Comparison of ENCODE assay signal across 18 cellular contexts in the genomic region with DNA sequence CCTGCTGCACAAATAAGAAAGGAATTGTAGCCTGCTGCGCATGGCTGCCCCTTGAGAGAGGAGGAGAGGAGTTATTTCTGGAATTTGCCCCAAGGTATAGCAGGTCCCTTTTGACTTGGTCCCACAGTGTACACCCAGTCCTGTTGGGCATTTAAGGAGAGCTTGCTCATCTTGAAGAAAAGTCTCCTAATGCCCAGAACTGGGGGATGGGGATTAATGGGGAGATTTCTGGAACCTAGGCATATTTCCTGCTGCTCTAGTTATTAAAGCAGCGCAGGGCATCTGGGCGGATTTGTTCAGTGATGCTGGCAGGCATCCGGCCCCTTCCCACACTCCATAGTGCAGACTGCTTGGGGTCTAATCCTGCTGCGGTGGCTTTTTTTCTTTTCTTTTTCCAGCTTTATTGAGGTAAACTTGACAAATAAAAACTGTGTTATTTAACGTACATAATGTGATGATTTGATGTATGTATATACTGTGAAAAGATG. TPM values are rescaled to one million over a fixed set of nuclear protein-coding genes. Genes with fewer than 3 reads are reported as not detected.
A peak's percentile ranks its signal among the peaks of the same experiment; 100 is the strongest.
DNase-seq lines count a peak whose midpoint lies in the region; TF ChIP-seq lines count a peak whose summit lies in the region.
"Had no signal": no experiment of that assay in that cellular context is flagged by ENCODE, and none has a peak within 500 bp of the region (broad histone marks: within the 10 kb centered on the region; RNA-seq: fewer than 3 reads in every experiment).

No MANE protein-coding gene starts in this region.

- intact Hi-C loops in PC-9 (cut with micrococcal nuclease; ENCODE audit: unreplicated experiment): no loop called here
- intact Hi-C loops in activated T-helper 1 cell treated with anti-CD3 and anti-CD28 coated beads, Interleukin-12 subunit alpha, Interleukin-12 subunit beta, Interleukin-2, Interleukin-4 antibody, amounts not matched to agents 30 ng/mL and 10 ng/mL and 1 ng/mL, durations not matched to agents 14 hours and 24 hours and 36 hours (cut with micrococcal nuclease): no loop called here
- intact Hi-C loops in activated T-helper 2 cell treated with anti-CD3 and anti-CD28 coated beads, Interferon-gamma antibody, Interleukin-2, Interleukin-4, amounts not matched to agents 10 μg/mL and 5 μg/mL and 100 μg/mL, durations not matched to agents 14 hours and 24 hours and 36 hours (cut with micrococcal nuclease): no loop called here

- BruUV-seq in PC-9 (replicated peaks; lab: Mats Ljungman, UMichigan): no TSS peak

- H3K4me1 ChIP-seq in PC-9 (replicated peaks; ENCODE audit: insufficient read depth): peaks cover 23% of the 10 kb centered on the region

- no peak overlapping the region for H2AFZ ChIP-seq in PC-9

- CTCF ChIA-PET in PC-9 (lab: Charles Lee): interaction anchor here (0.6 kb wide), 1 partner anchor 41 kb away, joined by 11 read pairs; no protein-coding TSS in a partner anchor

- DNase-seq in Ammon's horn (ENCODE audit: low spot score): peak; percentile 41
- peak; percentile 56 for DNase-seq in G401 (ENCODE audit: low spot score)
- DNase-seq in PC-9: peak; percentile 66 to 93
- peak; percentile 89 for DNase-seq in kidney tubule cell (ENCODE audit: low spot score)
- no peak for DNase-seq in HK-2 (ENCODE audit: unreplicated experiment)
- no peak for DNase-seq in activated T-helper 1 cell treated with anti-CD3 and anti-CD28 coated beads, Interleukin-12 subunit alpha, Interleukin-12 subunit beta, Interleukin-2, Interleukin-4 antibody, amounts not matched to agents 30 ng/mL and 10 ng/mL and 1 ng/mL, durations not matched to agents 14 hours and 24 hours and 36 hours (ENCODE audit: low spot score)
- DNase-seq in endothelial cell (ENCODE audit: low spot score): no peak
- DNase-seq in activated T-helper 2 cell treated with anti-CD3 and anti-CD28 coated beads, Interferon-gamma antibody, Interleukin-2, Interleukin-4, amounts not matched to agents 10 μg/mL and 5 μg/mL and 100 μg/mL, durations not matched to agents 14 hours and 24 hours and 36 hours (ENCODE audit: low spot score): no peak
- DNase-seq: activated naive CD4-positive, alpha-beta T cell treated with anti-CD3 and anti-CD28 coated beads for 36 hours; activated T-cell treated with anti-CD3 and anti-CD28 coated beads for 4 hours; anterior cingulate cortex; CD8-positive, alpha-beta T cell; effector memory CD4-positive, alpha-beta T cell; occipital lobe; right cardiac atrium had no signal

- H3K36me3 ChIP-seq in PC-9 (ENCODE audit: low read depth): no peaks in the 10 kb centered on the region
- H3K36me3 ChIP-seq: thoracic aorta had no signal

- no peaks in the 10 kb centered on the region for H3K79me2 ChIP-seq in PC-9 (ENCODE audit: low read depth)

- peak overlapping the region; percentile 52 for H3K4me2 ChIP-seq in PC-9

- in situ Hi-C loops in G401 (cut with HindIII; ENCODE audit: low sequenced_read_pairs): no loop called here

- H3K27ac Mint-ChIP-seq in activated T-helper 1 cell treated with anti-CD3 and anti-CD28 coated beads, Interleukin-12 subunit alpha, Interleukin-12 subunit beta, Interleukin-2, Interleukin-4 antibody, amounts not matched to agents 30 ng/mL and 10 ng/mL and 1 ng/mL, durations not matched to agents 14 hours and 24 hours and 36 hours: no peak overlapping the region
- H3K27ac Mint-ChIP-seq in endothelial cell (ENCODE audit: unreplicated experiment): no peak overlapping the region
- no peak overlapping the region for H3K27ac Mint-ChIP-seq in activated T-helper 2 cell treated with anti-CD3 and anti-CD28 coated beads, Interferon-gamma antibody, Interleukin-2, Interleukin-4, amounts not matched to agents 10 μg/mL and 5 μg/mL and 100 μg/mL, durations not matched to agents 14 hours and 24 hours and 36 hours
- H3K27ac Mint-ChIP-seq: activated naive CD4-positive, alpha-beta T cell treated with anti-CD3 and anti-CD28 coated beads for 36 hours; CD8-positive, alpha-beta T cell; stimulated activated memory B cell treated with anti-CD40 and anti-IgM and Interleukin-4, amounts not matched to agents 10 μg/mL and 1 μg/mL and 100 μg/mL, for 72 hours had no signal

- TF ChIP-seq CTCF in PC-9 (conservative IDR thresholded peaks at IDR 0.05): no peak
- no peak for TF ChIP-seq CTCF in endothelial cell (IDR thresholded peaks at IDR 0.05; ENCODE audit: unreplicated experiment)

- peaks cover 8% of the 10 kb centered on the region for H3K9me3 Mint-ChIP-seq in activated T-helper 1 cell treated with anti-CD3 and anti-CD28 coated beads, Interleukin-12 subunit alpha, Interleukin-12 subunit beta, Interleukin-2, Interleukin-4 antibody, amounts not matched to agents 30 ng/mL and 10 ng/mL and 1 ng/mL, durations not matched to agents 14 hours and 24 hours and 36 hours
- H3K9me3 Mint-ChIP-seq in endothelial cell (ENCODE audit: unreplicated experiment): no peaks in the 10 kb centered on the region
- peaks cover 9% of the 10 kb centered on the region for H3K9me3 Mint-ChIP-seq in activated T-helper 2 cell treated with anti-CD3 and anti-CD28 coated beads, Interferon-gamma antibody, Interleukin-2, Interleukin-4, amounts not matched to agents 10 μg/mL and 5 μg/mL and 100 μg/mL, durations not matched to agents 14 hours and 24 hours and 36 hours
- H3K9me3 Mint-ChIP-seq: stimulated activated memory B cell treated with anti-CD40 and anti-IgM and Interleukin-4, amounts not matched to agents 10 μg/mL and 1 μg/mL and 100 μg/mL, for 72 hours had no signal

- H3K9me2 ChIP-seq in PC-9 (ENCODE audit: insufficient read depth): no peaks in the 10 kb centered on the region

- no peak overlapping the region for H3K4me3 Mint-ChIP-seq in activated T-helper 1 cell treated with anti-CD3 and anti-CD28 coated beads, Interleukin-12 subunit alpha, Interleukin-12 subunit beta, Interleukin-2, Interleukin-4 antibody, amounts not matched to agents 30 ng/mL and 10 ng/mL and 1 ng/mL, durations not matched to agents 14 hours and 24 hours and 36 hours
- no peak overlapping the region for H3K4me3 Mint-ChIP-seq in endothelial cell (ENCODE audit: unreplicated experiment)
- H3K4me3 Mint-ChIP-seq in activated T-helper 2 cell treated with anti-CD3 and anti-CD28 coated beads, Interferon-gamma antibody, Interleukin-2, Interleukin-4, amounts not matched to agents 10 μg/mL and 5 μg/mL and 100 μg/mL, durations not matched to agents 14 hours and 24 hours and 36 hours (ENCODE audit: low read depth): no peak overlapping the region
- H3K4me3 Mint-ChIP-seq: activated naive CD4-positive, alpha-beta T cell treated with anti-CD3 and anti-CD28 coated beads for 36 hours; CD8-positive, alpha-beta T cell; stimulated activated memory B cell treated with anti-CD40 and anti-IgM and Interleukin-4, amounts not matched to agents 10 μg/mL and 1 μg/mL and 100 μg/mL, for 72 hours had no signal

- POLR2A ChIA-PET in PC-9 (lab: Charles Lee; ENCODE audit: unreplicated experiment): interaction anchor here (0.6 kb wide), 1 partner anchor 67 kb away, joined by 3 read pairs; no protein-coding TSS in a partner anchor

- H3K4me1 Mint-ChIP-seq in activated T-helper 1 cell treated with anti-CD3 and anti-CD28 coated beads, Interleukin-12 subunit alpha, Interleukin-12 subunit beta, Interleukin-2, Interleukin-4 antibody, amounts not matched to agents 30 ng/mL and 10 ng/mL and 1 ng/mL, durations not matched to agents 14 hours and 24 hours and 36 hours (ENCODE audit: low read depth): no peaks in the 10 kb centered on the region
- no peaks in the 10 kb centered on the region for H3K4me1 Mint-ChIP-seq in endothelial cell (ENCODE audit: unreplicated experiment)
- H3K4me1 Mint-ChIP-seq in activated T-helper 2 cell treated with anti-CD3 and anti-CD28 coated beads, Interferon-gamma antibody, Interleukin-2, Interleukin-4, amounts not matched to agents 10 μg/mL and 5 μg/mL and 100 μg/mL, durations not matched to agents 14 hours and 24 hours and 36 hours (ENCODE audit: low read depth): peaks cover 4% of the 10 kb centered on the region

- H3K27ac ChIP-seq in PC-9: peak overlapping the region; percentile 56
- H3K27ac ChIP-seq: thoracic aorta had no signal

- H3F3A ChIP-seq in PC-9 (ENCODE audit: insufficient read depth, low read depth): peaks cover 16% of the 10 kb centered on the region

- H3K27me3 ChIP-seq in PC-9 (ENCODE audit: insufficient read depth, low read depth): no peaks in the 10 kb centered on the region

- H4K20me1 ChIP-seq in PC-9 (ENCODE audit: insufficient read depth): no peaks in the 10 kb centered on the region

- peaks cover under 1% of the 10 kb centered on the region; the same call in 1 of the 2 replicates for H3K9me3 ChIP-seq in PC-9 (ENCODE audit: insufficient read depth, low read depth)

- no peak overlapping the region for H3K4me3 ChIP-seq in PC-9
- H3K4me3 ChIP-seq: lung, thoracic aorta had no signal

- no peaks in the 10 kb centered on the region for H3K27me3 Mint-ChIP-seq in activated T-helper 1 cell treated with anti-CD3 and anti-CD28 coated beads, Interleukin-12 subunit alpha, Interleukin-12 subunit beta, Interleukin-2, Interleukin-4 antibody, amounts not matched to agents 30 ng/mL and 10 ng/mL and 1 ng/mL, durations not matched to agents 14 hours and 24 hours and 36 hours (ENCODE audit: insufficient read depth)
- H3K27me3 Mint-ChIP-seq in endothelial cell (ENCODE audit: unreplicated experiment): no peaks in the 10 kb centered on the region
- no peaks in the 10 kb centered on the region for H3K27me3 Mint-ChIP-seq in activated T-helper 2 cell treated with anti-CD3 and anti-CD28 coated beads, Interferon-gamma antibody, Interleukin-2, Interleukin-4, amounts not matched to agents 10 μg/mL and 5 μg/mL and 100 μg/mL, durations not matched to agents 14 hours and 24 hours and 36 hours (ENCODE audit: low read depth)
- H3K27me3 Mint-ChIP-seq: stimulated activated memory B cell treated with anti-CD40 and anti-IgM and Interleukin-4, amounts not matched to agents 10 μg/mL and 1 μg/mL and 100 μg/mL, for 72 hours had no signal

- peaks cover 6% of the 10 kb centered on the region for H3K36me3 Mint-ChIP-seq in activated T-helper 1 cell treated with anti-CD3 and anti-CD28 coated beads, Interleukin-12 subunit alpha, Interleukin-12 subunit beta, Interleukin-2, Interleukin-4 antibody, amounts not matched to agents 30 ng/mL and 10 ng/mL and 1 ng/mL, durations not matched to agents 14 hours and 24 hours and 36 hours (ENCODE audit: low read depth)
- H3K36me3 Mint-ChIP-seq in endothelial cell (ENCODE audit: low read depth, unreplicated experiment): no peaks in the 10 kb centered on the region
- H3K36me3 Mint-ChIP-seq in activated T-helper 2 cell treated with anti-CD3 and anti-CD28 coated beads, Interferon-gamma antibody, Interleukin-2, Interleukin-4, amounts not matched to agents 10 μg/mL and 5 μg/mL and 100 μg/mL, durations not matched to agents 14 hours and 24 hours and 36 hours (ENCODE audit: low read depth): peaks cover 6% of the 10 kb centered on the region

RNA-seq across cellular contexts. Expression of a gene that starts 30.6 kb away (rescaled TPM):
- 1.2 and 2.4 TPM in 2 replicates for total RNA-seq in G401 (2014; rRNA removed; shearing (Covaris generic))
- total RNA-seq in PC-9 (2021) (3.2 and 3.4 TPM in 2 replicates), endothelial cell (ENCODE audit: unreplicated experiment) (3.7 TPM)
- total RNA-seq in activated T-helper 1 cell treated with anti-CD3 and anti-CD28 coated beads, Interleukin-12 subunit alpha, Interleukin-12 subunit beta, Interleukin-2, Interleukin-4 antibody, amounts not matched to agents 30 ng/mL and 10 ng/mL and 1 ng/mL, durations not matched to agents 14 hours and 24 hours and 36 hours: 10.6 and 11.1 TPM in 2 replicates
- 7.1 and 8.5 TPM in 2 replicates for total RNA-seq in activated T-helper 2 cell treated with anti-CD3 and anti-CD28 coated beads, Interferon-gamma antibody, Interleukin-2, Interleukin-4, amounts not matched to agents 10 μg/mL and 5 μg/mL and 100 μg/mL, durations not matched to agents 14 hours and 24 hours and 36 hours

Comparison
In these comparisons a context has a peak if more than half of its experiments do, and no peak if none do; other contexts are left out.
1. DNase-seq: peak in Ammon's horn (single experiment), G401 (single experiment), PC-9 (2 of 2) and kidney tubule cell (single experiment); none in HK-2 (single experiment), activated T-helper 1 cell treated with anti-CD3 and anti-CD28 coated beads, Interleukin-12 subunit alpha, Interleukin-12 subunit beta, Interleukin-2, Interleukin-4 antibody, amounts not matched to agents 30 ng/mL and 10 ng/mL and 1 ng/mL, durations not matched to agents 14 hours and 24 hours and 36 hours (single experiment), endothelial cell (single experiment) and activated T-helper 2 cell treated with anti-CD3 and anti-CD28 coated beads, Interferon-gamma antibody, Interleukin-2, Interleukin-4, amounts not matched to agents 10 μg/mL and 5 μg/mL and 100 μg/mL, durations not matched to agents 14 hours and 24 hours and 36 hours (single experiment).